Comparison of ENCODE assay signal across 8 cellular contexts in genomic region chr13:78659450-78660110, GRCh38. TPM values are rescaled to one million over a fixed set of nuclear protein-coding genes. Genes with fewer than 3 reads are reported as not detected.
DNase-seq lines count a peak whose midpoint lies in the region; ATAC-seq and TF ChIP-seq lines count a peak whose summit lies in the region.

No MANE protein-coding gene starts in this region.

- H3K4me2 ChIP-seq in BLaER1 (peak overlapping the region; percentile 86), MM.1S (ENCODE audit: low read depth, low read length) (peak overlapping the region; percentile 79)

- DNase-seq in MM.1S (no peak), myocyte (ENCODE audit: low read depth) (peak; percentile 5), DMS 273 (lab: John Stamatoyannopoulos, UW; ENCODE audit: unreplicated experiment) (no peak), cerebellar cortex (ENCODE audit: low spot score) (no peak)
- DNase-seq in effector memory CD4-positive, alpha-beta T cell, result no peak
- DNase-seq in activated effector memory CD4-positive, alpha-beta T cell treated with Interleukin-2 at 50 U/mL for 16 hours, result no peak

- H2AFZ ChIP-seq in MM.1S (ENCODE audit: low read length), result peak overlapping the region; percentile 94

- H3F3A ChIP-seq in MM.1S (ENCODE audit: insufficient read depth, low read length), result peaks cover 3% of the 10 kb centered on the region; the same call in 1 of the 2 replicates

- H3K27me3 ChIP-seq in BLaER1 (no peaks in the 10 kb centered on the region), MM.1S (replicated peaks; ENCODE audit: insufficient read depth, low read length) (no peaks in the 10 kb centered on the region)
- H3K27me3 ChIP-seq in effector memory CD4-positive, alpha-beta T cell (replicated peaks; ENCODE audit: control insufficient read depth, insufficient read depth, low read length, poor library complexity, severe bottlenecking), result no peaks in the 10 kb centered on the region

- no peak for TF ChIP-seq CTCF in MM.1S (IDR thresholded peaks at IDR 0.05; ENCODE audit: low read length)

- H4K20me1 ChIP-seq in BLaER1 (peaks cover 38% of the 10 kb centered on the region), MM.1S (ENCODE audit: insufficient read depth, low read length) (peaks cover 12% of the 10 kb centered on the region; the same call in 1 of the 2 replicates)

- H3K79me2 ChIP-seq in MM.1S (ENCODE audit: low read length), result peaks cover 42% of the 10 kb centered on the region

- H3K4me3 ChIP-seq in BLaER1 (peak overlapping the region; percentile 88), MM.1S (ENCODE audit: low read length) (peak overlapping the region; percentile 99)
- H3K4me3 ChIP-seq in effector memory CD4-positive, alpha-beta T cell (ENCODE audit: insufficient read depth, low read depth, low read length, poor library complexity, severe bottlenecking), result peak overlapping the region; percentile 93

- H3K4me1 ChIP-seq in BLaER1 (peaks cover 25% of the 10 kb centered on the region), MM.1S (ENCODE audit: low read length) (peaks cover 13% of the 10 kb centered on the region)
- peaks cover 9% of the 10 kb centered on the region for H3K4me1 ChIP-seq in effector memory CD4-positive, alpha-beta T cell (ENCODE audit: control insufficient read depth, insufficient read depth, low read length, poor library complexity, severe bottlenecking)

- H3K9me2 ChIP-seq in MM.1S (replicated peaks; ENCODE audit: insufficient read depth, low read length), result no peaks in the 10 kb centered on the region

- peaks cover 17% of the 10 kb centered on the region for H3K36me3 ChIP-seq in BLaER1
- no peaks in the 10 kb centered on the region for H3K36me3 ChIP-seq in MM.1S (replicated peaks; ENCODE audit: insufficient read depth, low read length)
- H3K36me3 ChIP-seq in effector memory CD4-positive, alpha-beta T cell (ENCODE audit: control insufficient read depth, insufficient read depth, low read length), result no peaks in the 10 kb centered on the region

- H3K27ac ChIP-seq in BLaER1, result peak overlapping the region; percentile 89
- no peak overlapping the region for H3K27ac ChIP-seq in MM.1S (ENCODE audit: low read length)
- peak overlapping the region; percentile 62 for H3K27ac ChIP-seq in effector memory CD4-positive, alpha-beta T cell (ENCODE audit: insufficient read depth, low read length, poor library complexity, severe bottlenecking)

- H3K9ac ChIP-seq in BLaER1, result peak overlapping the region; percentile 90
- H3K9ac ChIP-seq in MM.1S (ENCODE audit: low read length), result peak overlapping the region; percentile 88

- ATAC-seq in HG02840 (IDR thresholded peaks at IDR 0.05; ENCODE audit: low FRiP score, unreplicated experiment), result no peak

- H3K9me3 ChIP-seq in BLaER1 (no peaks in the 10 kb centered on the region), MM.1S (replicated peaks; ENCODE audit: insufficient read depth, low read length) (no peaks in the 10 kb centered on the region)
- H3K9me3 ChIP-seq in effector memory CD4-positive, alpha-beta T cell (ENCODE audit: control insufficient read depth, low read length), result no peaks in the 10 kb centered on the region

RNA-seq across cellular contexts. Expression of gene OBI1, which starts 0.6 kb away (rescaled TPM):
- total RNA-seq in myocyte, result 14.0 and 16.3 TPM in 2 replicates
- 4.0 TPM for polyA plus RNA-seq in myocyte (2012)

RNA-seq across cellular contexts. Expression of gene POU4F1, which starts 56.2 kb away (rescaled TPM):
- 0.26 and 0.43 TPM in 2 replicates for total RNA-seq in myocyte
- 0.11 TPM for polyA plus RNA-seq in myocyte (2012)
